In genomic region chr9:91945277-91946074, GRCh38 we compare ENCODE assay signal across 1 cellular context.
TF ChIP-seq lines count a peak whose summit lies in the region.

No MANE protein-coding gene starts in this region.

TF ChIP-seq in K562, 482 proteins besides CTCF, POLR2A, EP300 and RAD21 (continued from another document and continues in another):
- TF ChIP-seq ZNF407 (IDR thresholded peaks at IDR 0.05; ENCODE audit: low read depth), result no peak
- TF ChIP-seq CBX3 (IDR thresholded peaks at IDR 0.05; ENCODE audit: borderline replicate concordance in 1 of 2, low read length in 2 of 2), result no peak
- TF ChIP-seq, protein P1, sequence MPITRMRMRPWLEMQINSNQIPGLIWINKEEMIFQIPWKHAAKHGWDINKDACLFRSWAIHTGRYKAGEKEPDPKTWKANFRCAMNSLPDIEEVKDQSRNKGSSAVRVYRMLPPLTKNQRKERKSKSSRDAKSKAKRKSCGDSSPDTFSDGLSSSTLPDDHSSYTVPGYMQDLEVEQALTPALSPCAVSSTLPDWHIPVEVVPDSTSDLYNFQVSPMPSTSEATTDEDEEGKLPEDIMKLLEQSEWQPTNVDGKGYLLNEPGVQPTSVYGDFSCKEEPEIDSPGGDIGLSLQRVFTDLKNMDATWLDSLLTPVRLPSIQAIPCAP (CRISPR knock-in tag; IDR thresholded peaks at IDR 0.05; ENCODE audit: borderline replicate concordance), result no peak
- no peak for TF ChIP-seq ZNF717 (CRISPR knock-in tag; IDR thresholded peaks at IDR 0.05)
- no peak for TF ChIP-seq MIER1 (IDR thresholded peaks at IDR 0.05; ENCODE audit: low read depth)
- TF ChIP-seq HNRNPUL1 (IDR thresholded peaks at IDR 0.05; ENCODE audit: low read length), result no peak
- no peak for TF ChIP-seq NCOA6 (IDR thresholded peaks at IDR 0.05)
- TF ChIP-seq ZNF23 (CRISPR knock-in tag; IDR thresholded peaks at IDR 0.05), result no peak
- TF ChIP-seq, protein P2, sequence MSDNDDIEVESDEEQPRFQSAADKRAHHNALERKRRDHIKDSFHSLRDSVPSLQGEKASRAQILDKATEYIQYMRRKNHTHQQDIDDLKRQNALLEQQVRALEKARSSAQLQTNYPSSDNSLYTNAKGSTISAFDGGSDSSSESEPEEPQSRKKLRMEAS (CRISPR knock-in tag; IDR thresholded peaks at IDR 0.05), result no peak
- TF ChIP-seq, protein P3, sequence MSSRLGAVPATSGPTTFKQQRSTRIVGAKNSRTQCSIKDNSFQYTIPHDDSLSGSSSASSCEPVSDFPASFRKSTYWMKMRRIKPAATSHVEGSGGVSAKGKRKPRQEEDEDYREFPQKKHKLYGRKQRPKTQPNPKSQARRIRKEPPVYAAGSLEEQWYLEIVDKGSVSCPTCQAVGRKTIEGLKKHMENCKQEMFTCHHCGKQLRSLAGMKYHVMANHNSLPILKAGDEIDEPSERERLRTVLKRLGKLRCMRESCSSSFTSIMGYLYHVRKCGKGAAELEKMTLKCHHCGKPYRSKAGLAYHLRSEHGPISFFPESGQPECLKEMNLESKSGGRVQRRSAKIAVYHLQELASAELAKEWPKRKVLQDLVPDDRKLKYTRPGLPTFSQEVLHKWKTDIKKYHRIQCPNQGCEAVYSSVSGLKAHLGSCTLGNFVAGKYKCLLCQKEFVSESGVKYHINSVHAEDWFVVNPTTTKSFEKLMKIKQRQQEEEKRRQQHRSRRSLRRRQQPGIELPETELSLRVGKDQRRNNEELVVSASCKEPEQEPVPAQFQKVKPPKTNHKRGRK (tag; IDR thresholded peaks at IDR 0.05), result no peak
- no peak for TF ChIP-seq ARID4B (CRISPR knock-in tag; IDR thresholded peaks at IDR 0.05)
- peak; percentile 24 to 32; a peak in 1 of 4 replicates for TF ChIP-seq FOXK2 (conservative IDR thresholded peaks at IDR 0.05 in 1 of 2, IDR thresholded peaks at IDR 0.05 in 1 of 2; ENCODE audit: low read depth in 2 of 2)
- no peak for TF ChIP-seq DDX20 (tag; IDR thresholded peaks at IDR 0.05; ENCODE audit: low read depth)
- TF ChIP-seq ZNF644 (tag; IDR thresholded peaks at IDR 0.05; ENCODE audit: low read depth), result no peak
- TF ChIP-seq CUX1 (CRISPR knock-in tag; IDR thresholded peaks at IDR 0.05), result no peak
